Comparison of ENCODE assay signal across 1 cellular context in genomic region chr12:6059860-6060565, GRCh38.
TF ChIP-seq lines count a peak whose summit lies in the region.

No MANE protein-coding gene starts in this region.

TF ChIP-seq in H1, 55 proteins besides CTCF, POLR2A, EP300 and RAD21 (continued from another document):
- TF ChIP-seq ASH2L (IDR thresholded peaks at IDR 0.05; ENCODE audit: low read length) (no peak), JUND (IDR thresholded peaks at IDR 0.05; ENCODE audit: low read length) (no peak), CREB1 (IDR thresholded peaks at IDR 0.05) (no peak), E2F6 (IDR thresholded peaks at IDR 0.05) (no peak), CHD2 (IDR thresholded peaks at IDR 0.05; ENCODE audit: low read length) (no peak), RXRA (IDR thresholded peaks at IDR 0.05; ENCODE audit: insufficient read depth, low read depth, low read length) (no peak), MAX (IDR thresholded peaks at IDR 0.05) (no peak), BRCA1 (IDR thresholded peaks at IDR 0.05; ENCODE audit: low read depth, low read length) (no peak), SP1 (IDR thresholded peaks at IDR 0.05; ENCODE audit: low read depth, low read length) (no peak)
